ENCODE assay signal across 24 cellular contexts in genomic region chr16:85452364-85453178, GRCh38.
A peak's percentile ranks its signal among the peaks of the same experiment; 100 is the strongest.
DNase-seq lines count a peak whose midpoint lies in the region; ATAC-seq and TF ChIP-seq lines count a peak whose summit lies in the region.
"Had no signal": no experiment of that assay in that cellular context is flagged by ENCODE, and none has a peak within 500 bp of the region (broad histone marks: within the 10 kb centered on the region; RNA-seq: fewer than 3 reads in every experiment).

No MANE protein-coding gene starts in this region.

- H3K4me3 ChIP-seq in BE2C (ENCODE audit: low read depth, low read length) (no peak overlapping the region), DND-41 (ENCODE audit: low read depth in 1 of 2, low read length in 2 of 2) (no peak overlapping the region), SJCRH30 (no peak overlapping the region; the same call in none of the 2 replicates), mucosa of rectum (ENCODE audit: low read length in 2 of 2) (no peak overlapping the region)
- H3K4me3 ChIP-seq: left ventricle myocardium inferior, SJSA1 had no signal

- H3K79me2 ChIP-seq in DND-41 (ENCODE audit: insufficient read depth, low read length), result no peaks in the 10 kb centered on the region

- DNase-seq in BE2C, result no peak
- no peak for DNase-seq in DND-41
- DNase-seq in SJCRH30, result peak in 1 of 2 experiments; percentile 45
- no peak for DNase-seq in GM10266 (ENCODE audit: extremely low spot score)
- no peak for DNase-seq in AG08396 (ENCODE audit: low spot score)
- no peak for DNase-seq in NCI-H524 treated with DMSO at 0.1 percent for 48 hours (lab: John Stamatoyannopoulos, UW)
- DNase-seq: ACHN; activated CD4-positive, alpha-beta memory T cell treated with anti-CD3 and anti-CD28 coated beads for 36 hours; activated CD8-positive, alpha-beta memory T cell treated with anti-CD3 and anti-CD28 coated beads, Interleukin-2, amount 50 U/mL, for 4 hours; activated naive CD4-positive, alpha-beta T cell treated with anti-CD3 and anti-CD28 coated beads, Interleukin-2, amount 10 ng/mL, durations not matched to agents 7 days and 5 days; Caco-2; left ventricle myocardium inferior; natural killer cell; NCI-H2171; stimulated activated CD4-positive, alpha-beta T cell treated with anti-CD3 and anti-CD28 coated beads, Interleukin-12 subunit alpha, Interleukin-12 subunit beta, amount 100 ng/mL, for 4 hours; stimulated activated CD4-positive, alpha-beta T cell treated with anti-CD3 and anti-CD28 coated beads, Interleukin-4, amount 100 ng/mL, for 24 hours; T-helper 1 cell had no signal

- no peak overlapping the region for H2AFZ ChIP-seq in DND-41 (ENCODE audit: low read depth, low read length)
- H2AFZ ChIP-seq: parathyroid adenoma had no signal

- peak; percentile 43 for TF ChIP-seq CTCF in BE2C (IDR thresholded peaks at IDR 0.05; ENCODE audit: low read depth, low read length)
- peak; percentile 8 for TF ChIP-seq CTCF in DND-41 (IDR thresholded peaks at IDR 0.05; ENCODE audit: borderline replicate concordance, extremely low read depth, low read length, poor library complexity, severe bottlenecking)
- TF ChIP-seq CTCF in GM10266 (IDR thresholded peaks at IDR 0.05; ENCODE audit: control insufficient read depth, insufficient read depth, low read depth, missing control alignments), result no peak

- peak overlapping the region; percentile 22; the same call in 1 of the 2 replicates for H3K9ac ChIP-seq in DND-41 (ENCODE audit: low read depth, low read length)
- H3K9ac ChIP-seq in mucosa of rectum (ENCODE audit: low read depth in 1 of 2, low read length in 2 of 2), result peak overlapping the region in 1 of 2 donors; percentile 47
- H3K9ac ChIP-seq: KMS-11, parathyroid adenoma had no signal

- no peaks in the 10 kb centered on the region for H4K20me1 ChIP-seq in DND-41 (ENCODE audit: insufficient read depth, low read length)

- H3K4me2 ChIP-seq in DND-41 (ENCODE audit: insufficient read depth, low read length), result no peak overlapping the region
- H3K4me2 ChIP-seq: KMS-11 had no signal

- H3K27ac ChIP-seq in DND-41 (ENCODE audit: low read length) (peak overlapping the region; percentile 90), SJCRH30 (peak overlapping the region; percentile 73), mucosa of rectum (ENCODE audit: low read depth in 2 of 2, low read length in 2 of 2) (peak overlapping the region; percentile 3 to 16)
- H3K27ac ChIP-seq: KMS-11, left ventricle myocardium inferior, parathyroid adenoma, SJSA1 had no signal

- no peaks in the 10 kb centered on the region for H3K9me3 ChIP-seq in BE2C
- H3K9me3 ChIP-seq in DND-41 (ENCODE audit: insufficient read depth, low read length, severe bottlenecking), result no peaks in the 10 kb centered on the region
- H3K9me3 ChIP-seq in SJCRH30 (replicated peaks), result no peaks in the 10 kb centered on the region
- no peaks in the 10 kb centered on the region for H3K9me3 ChIP-seq in mucosa of rectum (ENCODE audit: control insufficient read depth in 2 of 2, low read length in 2 of 2)
- H3K9me3 ChIP-seq: Caco-2, left ventricle myocardium inferior, SJSA1 had no signal

- H3K27me3 ChIP-seq in BE2C, result no peaks in the 10 kb centered on the region
- no peaks in the 10 kb centered on the region for H3K27me3 ChIP-seq in DND-41 (ENCODE audit: insufficient read depth, low read length, poor library complexity)
- H3K27me3 ChIP-seq in SJCRH30, result no peaks in the 10 kb centered on the region
- no peaks in the 10 kb centered on the region for H3K27me3 ChIP-seq in mucosa of rectum (ENCODE audit: control insufficient read depth in 2 of 2, insufficient read depth in 2 of 2, low read length in 2 of 2)
- H3K27me3 ChIP-seq: SJSA1 had no signal

- H3K4me1 ChIP-seq in BE2C (peaks cover 37% of the 10 kb centered on the region), DND-41 (ENCODE audit: insufficient read depth, low read length) (peaks cover 96% of the 10 kb centered on the region), SJCRH30 (peaks cover 47% of the 10 kb centered on the region), mucosa of rectum (ENCODE audit: control insufficient read depth in 2 of 2, insufficient read depth in 2 of 2, low read length in 2 of 2) (peaks cover 35 to 40% of the 10 kb centered on the region in 2 donors)
- H3K4me1 ChIP-seq: left ventricle myocardium inferior had no signal

- ATAC-seq in DND-41 (ENCODE audit: insufficient read depth, low read depth), result no peak
- no peak for ATAC-seq in GM19455 (IDR thresholded peaks at IDR 0.05; ENCODE audit: unreplicated experiment)
- ATAC-seq: natural killer cell; sciatic nerve; stimulated activated effector memory CD8-positive, alpha-beta T cell treated with anti-CD3 and anti-CD28 coated beads, Interleukin-12 subunit alpha, Interleukin-12 subunit beta, amount 100 ng/mL, for 72 hours had no signal

- H3K36me3 ChIP-seq in BE2C, result no peaks in the 10 kb centered on the region
- no peaks in the 10 kb centered on the region for H3K36me3 ChIP-seq in DND-41 (ENCODE audit: insufficient read depth, low read length)
- no peaks in the 10 kb centered on the region for H3K36me3 ChIP-seq in SJCRH30
- no peaks in the 10 kb centered on the region for H3K36me3 ChIP-seq in mucosa of rectum (ENCODE audit: control insufficient read depth in 2 of 2, insufficient read depth in 2 of 2, low read length in 2 of 2)
- H3K36me3 ChIP-seq: left ventricle myocardium inferior, SJSA1 had no signal

Comparison
In these comparisons a context has a peak if more than half of its experiments do, and no peak if none do; other contexts are left out.
1. H3K27ac ChIP-seq: peak in every context shown above with its lines; median percentile 90 in DND-41; 73 in SJCRH30; 10 in mucosa of rectum.